ENCODE assay signal across 8 cellular contexts in the genomic region with DNA sequence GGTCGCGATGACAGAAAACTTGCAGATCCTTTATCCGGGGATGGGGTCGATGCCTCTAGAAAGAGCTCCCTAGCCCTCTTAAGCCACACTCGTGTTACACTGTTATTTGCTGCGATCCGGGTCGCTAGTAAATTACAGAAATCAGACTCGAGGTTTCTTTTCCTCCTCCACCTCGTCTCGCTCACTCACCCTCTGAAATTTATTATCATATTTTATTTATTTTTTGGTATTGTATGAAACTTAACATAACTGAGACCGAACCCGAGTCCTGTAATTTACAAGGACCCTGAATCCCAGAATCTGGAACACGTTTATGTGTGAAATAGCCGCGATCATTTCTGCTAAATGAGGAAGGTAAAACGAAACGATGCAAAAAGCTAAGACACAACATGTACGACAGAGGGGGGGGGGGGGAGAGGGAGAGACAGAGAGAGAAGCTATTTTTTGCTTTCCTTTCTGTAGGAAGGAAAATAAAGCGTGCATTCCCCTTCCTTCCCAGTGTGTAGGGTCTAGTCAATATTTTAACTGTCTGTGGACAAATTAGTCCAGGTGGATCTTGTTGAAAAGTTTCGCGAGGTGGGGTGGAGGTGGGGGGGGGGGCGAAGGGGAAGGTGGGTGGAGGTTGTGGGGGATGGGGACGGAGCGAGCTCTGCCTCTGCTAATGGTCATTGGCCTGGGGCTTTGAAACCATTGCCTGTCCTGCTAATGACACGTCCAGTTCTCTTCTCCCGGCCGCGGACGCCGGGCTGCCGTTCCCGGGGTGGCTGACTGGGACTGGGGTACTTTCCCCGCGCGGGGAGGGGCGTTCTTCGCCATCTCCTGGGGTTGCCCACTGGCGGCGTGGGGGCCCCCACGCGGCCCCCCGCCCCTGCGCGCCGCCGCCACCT. TPM values are rescaled to one million over a fixed set of nuclear protein-coding genes. Genes with fewer than 3 reads are reported as not detected.
DNase-seq lines count a peak whose midpoint lies in the region; ATAC-seq and TF ChIP-seq lines count a peak whose summit lies in the region.

No MANE protein-coding gene starts in this region.

- TF ChIP-seq CTCF in BE2C (IDR thresholded peaks at IDR 0.05; ENCODE audit: low read depth, low read length), result no peak
- TF ChIP-seq CTCF in HCT116 (IDR thresholded peaks at IDR 0.05 in 2 of 3, conservative IDR thresholded peaks at IDR 0.05 in 1 of 3; ENCODE audit: borderline replicate concordance in 1 of 3, insufficient read depth in 1 of 3, low read depth in 2 of 3, low read length in 2 of 3), result no peak
- no peak for TF ChIP-seq CTCF in SK-N-SH (IDR thresholded peaks at IDR 0.05)
- TF ChIP-seq CTCF in cardiac muscle cell (IDR thresholded peaks at IDR 0.05; ENCODE audit: low read depth, low read length), result no peak
- no peak for TF ChIP-seq CTCF in osteoblast (IDR thresholded peaks at IDR 0.05; ENCODE audit: extremely low read depth, low read depth, low read length)

- POLR2A ChIA-PET in HCT116 (lab: Charles Lee), result interaction anchor here (0.6 to 1.2 kb wide), 3 partner anchors 8 to 15 kb away, joined by 3 to 5 read pairs (median 3); no protein-coding TSS in a partner anchor
- POLR2A ChIA-PET in SK-N-SH (lab: Yijun Ruan, JAX), result interaction anchor here (2.1 kb wide), 1 partner anchor 93 kb away, joined by 18 read pairs; no protein-coding TSS in a partner anchor

- H3K9me2 ChIP-seq in HCT116 (ENCODE audit: insufficient read depth) (no peaks in the 10 kb centered on the region), SK-N-SH (no peaks in the 10 kb centered on the region)

- H3K27ac ChIP-seq in HCT116 (ENCODE audit: low read depth, low read length), result peak overlapping the region; percentile 86
- H3K27ac ChIP-seq in SK-N-SH (ENCODE audit: low read depth in 2 of 2, low read length in 1 of 2), result peak overlapping the region; percentile 86 to 92
- peak overlapping the region; percentile 83 for H3K27ac ChIP-seq in cardiac muscle cell
- H3K27ac ChIP-seq in osteoblast (ENCODE audit: low read depth, low read length), result peak overlapping the region; percentile 75
- peak overlapping the region; percentile 89 for H3K27ac ChIP-seq in urinary bladder (ENCODE audit: low read depth)

- H3K27me3 ChIP-seq in BE2C (no peaks in the 10 kb centered on the region), HCT116 (ENCODE audit: insufficient read depth, low read length) (no peaks in the 10 kb centered on the region), SK-N-SH (ENCODE audit: insufficient read depth) (no peaks in the 10 kb centered on the region), cardiac muscle cell (no peaks in the 10 kb centered on the region), osteoblast (ENCODE audit: insufficient read depth, low read length) (no peaks in the 10 kb centered on the region)

- ATAC-seq in HCT116, result peak; percentile 29
- ATAC-seq in GM18861 (IDR thresholded peaks at IDR 0.05; ENCODE audit: unreplicated experiment), result no peak

- BruUV-seq in HCT116 (replicated peaks; lab: Mats Ljungman, UMichigan), result no TSS peak

- H3K9ac ChIP-seq in HCT116 (ENCODE audit: low read length), result peak overlapping the region; percentile 77
- peak overlapping the region; percentile 85 for H3K9ac ChIP-seq in SK-N-SH

- H3K4me2 ChIP-seq in HCT116 (ENCODE audit: low read length), result peak overlapping the region; percentile 95
- H3K4me2 ChIP-seq in SK-N-SH, result peak overlapping the region; percentile 97
- peak overlapping the region; percentile 95 for H3K4me2 ChIP-seq in osteoblast (ENCODE audit: insufficient read depth, low read length)

- H3K9me3 ChIP-seq in BE2C, result no peaks in the 10 kb centered on the region
- H3K9me3 ChIP-seq in HCT116 (ENCODE audit: control insufficient read depth in 1 of 2, insufficient read depth in 1 of 2, low read depth in 1 of 2, low read length in 2 of 2), result no peaks in the 10 kb centered on the region
- no peaks in the 10 kb centered on the region for H3K9me3 ChIP-seq in SK-N-SH
- H3K9me3 ChIP-seq in cardiac muscle cell (ENCODE audit: low read depth), result no peaks in the 10 kb centered on the region
- H3K9me3 ChIP-seq in osteoblast (ENCODE audit: low read depth, low read length), result no peaks in the 10 kb centered on the region

- H3K4me1 Mint-ChIP-seq in activated naive CD8-positive, alpha-beta T cell treated with anti-CD3 and anti-CD28 coated beads for 36 hours, result peaks cover 25% of the 10 kb centered on the region

- H3K36me3 ChIP-seq in BE2C (peaks cover 4% of the 10 kb centered on the region), HCT116 (ENCODE audit: control insufficient read depth in 1 of 2, insufficient read depth in 2 of 2, low read length in 2 of 2) (no peaks in the 10 kb centered on the region), SK-N-SH (replicated peaks in 1 of 2; ENCODE audit: control insufficient read depth in 1 of 2, insufficient read depth in 2 of 2, low read length in 1 of 2) (peaks cover 13 to 18% of the 10 kb centered on the region in 2 experiments), cardiac muscle cell (peaks cover 14% of the 10 kb centered on the region), osteoblast (ENCODE audit: insufficient read depth, low read length) (peaks cover 3% of the 10 kb centered on the region), urinary bladder (ENCODE audit: insufficient read depth) (no peaks in the 10 kb centered on the region)

- H3K4me1 ChIP-seq in BE2C (peaks cover 4% of the 10 kb centered on the region; the same call in 1 of the 2 replicates), HCT116 (ENCODE audit: control insufficient read depth in 1 of 2, insufficient read depth in 2 of 2, low read length in 2 of 2) (peaks cover 3 to 13% of the 10 kb centered on the region in 2 experiments; a peak in 2 of 4 replicates), SK-N-SH (ENCODE audit: control insufficient read depth in 1 of 2, insufficient read depth in 2 of 2, low read depth in 1 of 2, low read length in 1 of 2) (peaks cover 6 to 9% of the 10 kb centered on the region in 2 experiments; a peak in 3 of 4 replicates), cardiac muscle cell (ENCODE audit: low read depth) (peaks cover 6% of the 10 kb centered on the region), osteoblast (ENCODE audit: insufficient read depth, low read length) (peaks cover 12% of the 10 kb centered on the region), urinary bladder (ENCODE audit: insufficient read depth) (no peaks in the 10 kb centered on the region)

- H3K79me2 ChIP-seq in HCT116 (ENCODE audit: insufficient read depth, low read length) (peaks cover 52% of the 10 kb centered on the region), SK-N-SH (ENCODE audit: insufficient read depth) (peaks cover 32% of the 10 kb centered on the region), osteoblast (ENCODE audit: insufficient read depth, low read length) (peaks cover 35% of the 10 kb centered on the region)

- H3K36me3 Mint-ChIP-seq in activated naive CD8-positive, alpha-beta T cell treated with anti-CD3 and anti-CD28 coated beads for 36 hours, result peaks cover 12% of the 10 kb centered on the region

- peak overlapping the region; percentile 92 for H3K4me3 Mint-ChIP-seq in activated naive CD8-positive, alpha-beta T cell treated with anti-CD3 and anti-CD28 coated beads for 36 hours

- no peaks in the 10 kb centered on the region for H3K9me3 Mint-ChIP-seq in activated naive CD8-positive, alpha-beta T cell treated with anti-CD3 and anti-CD28 coated beads for 36 hours

- no peak for TF ChIP-seq RAD21 in HCT116 (IDR thresholded peaks at IDR 0.05; ENCODE audit: low read depth)
- TF ChIP-seq RAD21 in SK-N-SH (IDR thresholded peaks at IDR 0.05; ENCODE audit: low read length), result no peak

- no peak for TF ChIP-seq EP300 in SK-N-SH (IDR thresholded peaks at IDR 0.05; ENCODE audit: borderline replicate concordance in 1 of 2, low read depth in 1 of 2, low read length in 1 of 2)

- peak overlapping the region; percentile 84 for H2AFZ ChIP-seq in HCT116 (ENCODE audit: low read depth, low read length, poor library complexity, severe bottlenecking)
- peak overlapping the region; percentile 96 for H2AFZ ChIP-seq in SK-N-SH (ENCODE audit: low read depth)
- peak overlapping the region; percentile 97 for H2AFZ ChIP-seq in osteoblast (ENCODE audit: low read length)

- H3K27ac Mint-ChIP-seq in activated naive CD8-positive, alpha-beta T cell treated with anti-CD3 and anti-CD28 coated beads for 36 hours, result peak overlapping the region; percentile 89

- CTCF ChIA-PET in HCT116 (lab: Charles Lee) (interaction anchor here (0.6 to 1.3 kb wide), 4 partner anchors 94 to 288 kb away, joined by 3 to 8 read pairs (median 4); no protein-coding TSS in a partner anchor), SK-N-SH (lab: Yijun Ruan, JAX) (interaction anchor here (0.8 to 1.4 kb wide), 2 partner anchors 50 to 93 kb away, joined by 4 read pairs; no protein-coding TSS in a partner anchor)

- H4K20me1 ChIP-seq in HCT116 (ENCODE audit: insufficient read depth) (no peaks in the 10 kb centered on the region), SK-N-SH (ENCODE audit: insufficient read depth) (no peaks in the 10 kb centered on the region), osteoblast (ENCODE audit: insufficient read depth, low read length) (peaks cover 4% of the 10 kb centered on the region)

- RAD21 ChIA-PET in HCT116 (lab: Charles Lee; ENCODE audit: low non-redundant PET in 1 of 2, low total read pairs in 2 of 2, uncharacterized antibody in 2 of 2, unreplicated experiment in 2 of 2), result interaction anchor here in 1 of 2 experiments (0.7 kb wide), 1 partner anchor 64 kb away, joined by 7 read pairs; no protein-coding TSS in a partner anchor

- intact Hi-C loops in HCT116 (cut with micrococcal nuclease), result loop anchor here (5.0 kb wide), 1 partner anchor 92 kb away; no protein-coding TSS in a partner anchor

- DNase-seq in BE2C (peak; percentile 70), HCT116 (ENCODE audit: low read depth, low spot score) (no peak), SK-N-SH (peak; percentile 82), cardiac muscle cell (ENCODE audit: low read depth in 1 of 2, low spot score in 1 of 2) (peak; percentile 61 to 69), osteoblast (ENCODE audit: insufficient read length, low spot score, missing footprints) (peak; percentile 91)
- peak; percentile 42 for DNase-seq in activated naive CD8-positive, alpha-beta T cell treated with anti-CD3 and anti-CD28 coated beads for 36 hours

- under 1% methylated on average over 22 of the region's 47 CpGs for WGBS in SK-N-SH (ENCODE audit: low lambda C conversion rate)
- under 1% methylated on average over 47 of the region's 47 CpGs for WGBS in urinary bladder

- H3F3A ChIP-seq in SK-N-SH (replicated peaks; ENCODE audit: insufficient read depth), result peaks cover 9% of the 10 kb centered on the region

- no peak for TF ChIP-seq POLR2A in HCT116 (IDR thresholded peaks at IDR 0.05; ENCODE audit: borderline replicate concordance, extremely low read depth, insufficient read depth, insufficient read length)

- H3K4me3 ChIP-seq in BE2C (ENCODE audit: low read depth, low read length) (peak overlapping the region; percentile 73), HCT116 (replicated peaks in 1 of 2; ENCODE audit: low read depth in 1 of 2, low read length in 2 of 2) (peak overlapping the region; percentile 78 to 81), SK-N-SH (ENCODE audit: low read depth in 2 of 2, low read length in 1 of 2) (peak overlapping the region; percentile 78 to 89), cardiac muscle cell (peak overlapping the region; percentile 68), osteoblast (ENCODE audit: insufficient read depth, low read length) (peak overlapping the region; percentile 80), urinary bladder (ENCODE audit: low read depth, low read length) (peak overlapping the region; percentile 95)

- H3K27me3 Mint-ChIP-seq in activated naive CD8-positive, alpha-beta T cell treated with anti-CD3 and anti-CD28 coated beads for 36 hours, result no peaks in the 10 kb centered on the region

RNA-seq across cellular contexts. Expression of gene BBX, which starts 1.7 kb away (rescaled TPM):
- polyA plus RNA-seq in BE2C (2012; ENCODE audit: insufficient read depth, insufficient read length, low read depth), result 13.1 TPM
- total RNA-seq in HCT116 (2021; ENCODE audit: unreplicated experiment) (55.6 TPM), cardiac muscle cell (63.5 and 96.2 TPM in 2 replicates), osteoblast (63.4 and 66.6 TPM in 2 replicates), urinary bladder (104 TPM)
- 24.1 and 28.9 TPM in 2 replicates for polyA plus RNA-seq in HCT116 (2012)
- polyA plus RNA-seq in SK-N-SH (2012; rRNA removed) (13.7 and 14.2 TPM in 2 replicates), cardiac muscle cell (77.5 and 120 TPM in 2 replicates), urinary bladder (25.6 TPM)
- polyA plus RNA-seq in SK-N-SH (2012; cell fraction: cytosol; rRNA removed), result 18.4 and 18.8 TPM in 2 replicates
- 11.8 and 21.9 TPM in 2 replicates for polyA plus RNA-seq in SK-N-SH (2012; cell fraction: nucleus; rRNA removed)
- total RNA-seq in activated naive CD8-positive, alpha-beta T cell treated with anti-CD3 and anti-CD28 coated beads for 36 hours, result 10 to 100 TPM; 41.8 to 42.4 TPM
